Comparison of ENCODE assay signal across 19 cellular contexts in the genomic region with DNA sequence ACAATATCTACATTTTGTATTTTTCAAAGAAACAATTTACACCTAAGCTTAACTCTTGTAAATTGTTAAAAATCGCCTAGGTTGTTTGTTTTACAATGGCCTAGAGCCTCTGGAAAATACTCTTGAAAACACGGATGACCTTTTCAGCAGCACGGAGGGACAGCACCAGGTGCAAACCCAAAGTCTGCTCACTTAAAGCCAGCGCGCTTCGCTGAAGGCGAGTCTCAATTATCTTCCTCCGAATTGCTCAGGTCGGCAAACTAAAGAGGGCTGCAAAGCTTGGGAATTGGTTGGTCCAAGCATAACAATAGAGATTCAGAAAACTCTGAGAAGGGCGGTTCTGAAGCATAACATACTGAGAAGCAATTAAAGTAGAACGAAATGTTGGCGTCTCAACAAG.
"Had no signal": no experiment of that assay in that cellular context is flagged by ENCODE, and none has a peak within 500 bp of the region (broad histone marks: within the 10 kb centered on the region; RNA-seq: fewer than 3 reads in every experiment).

No MANE protein-coding gene starts in this region.

- H3K27ac Mint-ChIP-seq: activated naive CD4-positive, alpha-beta T cell treated with anti-CD3 and anti-CD28 coated beads, Interleukin-2, amount 50 U/mL, for 24 hours; brain; naive thymus-derived CD4-positive, alpha-beta T cell; progenitor cell of endocrine pancreas; stimulated activated naive B cell treated with anti-CD40 and anti-IgM and Interleukin-4, amounts not matched to agents 10 μg/mL and 1 μg/mL and 100 μg/mL, for 72 hours had no signal

- DNase-seq: activated gamma-delta T cell treated with Interleukin-2 at 50 U/mL for 16 hours; activated T-cell treated with anti-CD3 and anti-CD28 coated beads, Interleukin-2, amount 50 U/mL, for 1 hour; anterior cingulate cortex; caudate nucleus; dermis blood vessel endothelial cell; effector CD8-positive, alpha-beta T cell; erythroblast; foreskin fibroblast; heart right ventricle; left ventricle myocardium inferior; naive thymus-derived CD4-positive, alpha-beta T cell; stimulated activated CD4-positive, alpha-beta T cell treated with anti-CD3 and anti-CD28 coated beads, Interleukin-2, amount 100 ng/mL, for 48 hours; stimulated activated CD8-positive, alpha-beta memory T cell treated with anti-CD3 and anti-CD28 coated beads, Interleukin-4, amount 100 ng/mL, for 48 hours; stimulated activated naive B cell treated with anti-CD40 and anti-IgM and Interleukin-4, amounts not matched to agents 10 μg/mL and 1 μg/mL and 100 μg/mL, for 72 hours; trophoblast cell had no signal

- H3K4me3 Mint-ChIP-seq: activated naive CD4-positive, alpha-beta T cell treated with anti-CD3 and anti-CD28 coated beads, Interleukin-2, amount 50 U/mL, for 24 hours; brain; naive thymus-derived CD4-positive, alpha-beta T cell; stimulated activated naive B cell treated with anti-CD40 and anti-IgM and Interleukin-4, amounts not matched to agents 10 μg/mL and 1 μg/mL and 100 μg/mL, for 72 hours had no signal

- H3K27ac ChIP-seq: heart right ventricle, left ventricle myocardium inferior, vagina had no signal

- H3K4me1 ChIP-seq: left ventricle myocardium inferior, vagina had no signal

- H3K9me3 ChIP-seq: vagina had no signal

- H3K9me3 Mint-ChIP-seq: activated naive CD4-positive, alpha-beta T cell treated with anti-CD3 and anti-CD28 coated beads, Interleukin-2, amount 50 U/mL, for 24 hours had no signal

- H3K4me3 ChIP-seq: heart right ventricle, left ventricle myocardium inferior, vagina had no signal

- H3K27me3 ChIP-seq: vagina had no signal

- H3K36me3 ChIP-seq: heart right ventricle, left ventricle myocardium inferior, vagina had no signal

- H3K36me3 Mint-ChIP-seq: activated naive CD4-positive, alpha-beta T cell treated with anti-CD3 and anti-CD28 coated beads, Interleukin-2, amount 50 U/mL, for 24 hours; brain; stimulated activated naive B cell treated with anti-CD40 and anti-IgM and Interleukin-4, amounts not matched to agents 10 μg/mL and 1 μg/mL and 100 μg/mL, for 72 hours had no signal

- H3K4me1 Mint-ChIP-seq: activated naive CD4-positive, alpha-beta T cell treated with anti-CD3 and anti-CD28 coated beads, Interleukin-2, amount 50 U/mL, for 24 hours had no signal
